Comparison of ENCODE assay signal across 1 cellular context in the genomic region with DNA sequence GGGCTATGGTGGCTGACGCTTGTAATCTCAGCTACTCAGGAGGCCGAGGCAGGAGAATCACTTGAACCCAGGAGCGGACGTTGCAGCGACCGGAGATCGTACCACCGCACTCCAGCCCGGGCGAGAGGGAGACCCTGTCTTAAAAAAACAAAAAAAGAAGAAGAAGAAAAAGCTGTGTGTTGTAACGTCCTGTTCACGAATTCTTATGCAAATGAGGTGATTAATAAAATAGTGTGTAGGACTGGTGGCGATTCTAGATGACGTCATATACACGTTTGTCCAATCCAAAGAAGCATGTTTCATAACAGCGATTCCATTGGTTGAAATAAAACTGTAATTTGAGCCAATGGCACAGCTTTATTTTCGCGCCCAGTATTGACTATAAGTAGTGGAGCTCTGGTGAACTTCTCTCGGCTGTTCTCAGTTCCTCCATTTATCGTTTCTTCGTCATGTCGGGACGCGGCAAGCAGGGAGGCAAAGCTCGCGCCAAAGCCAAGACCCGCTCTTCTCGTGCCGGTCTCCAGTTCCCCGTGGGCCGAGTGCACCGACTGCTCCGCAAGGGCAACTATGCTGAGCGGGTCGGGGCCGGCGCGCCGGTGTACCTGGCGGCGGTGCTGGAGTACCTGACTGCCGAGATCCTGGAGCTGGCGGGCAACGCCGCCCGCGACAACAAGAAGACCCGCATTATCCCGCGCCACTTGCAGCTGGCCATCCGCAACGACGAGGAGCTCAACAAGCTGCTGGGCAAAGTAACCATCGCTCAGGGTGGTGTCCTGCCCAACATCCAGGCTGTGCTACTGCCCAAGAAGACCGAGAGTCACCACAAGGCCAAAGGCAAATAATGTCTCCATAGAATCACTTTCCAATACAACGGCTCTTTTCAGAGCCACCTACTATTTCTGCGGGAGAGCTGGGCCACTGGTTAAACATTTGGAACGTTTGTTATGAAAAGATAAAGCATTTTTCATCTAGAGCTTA.
TF ChIP-seq lines count a peak whose summit lies in the region.

No MANE protein-coding gene starts in this region.

TF ChIP-seq in SK-N-SH, 30 proteins besides CTCF, POLR2A, EP300 and RAD21 (continued from another document):
- TF ChIP-seq CHD2 (IDR thresholded peaks at IDR 0.05; ENCODE audit: low read length, partially characterized antibody) (peak; percentile 40), GABPA (IDR thresholded peaks at IDR 0.05; ENCODE audit: low read depth) (no peak), TAF1 (IDR thresholded peaks at IDR 0.05; ENCODE audit: borderline replicate concordance, low read depth, low read length) (peak; percentile 69; the same call in 1 of the 2 replicates), GATA2 (CRISPR knock-in tag; IDR thresholded peaks at IDR 0.05) (no peak), EZH2phosphoT487 (IDR thresholded peaks at IDR 0.05; ENCODE audit: borderline replicate concordance, low read depth) (no peak), POLR2AphosphoS5 (IDR thresholded peaks at IDR 0.05; ENCODE audit: low read depth, low read length) (peak; percentile 98), MEF2A (IDR thresholded peaks at IDR 0.05; ENCODE audit: borderline replicate concordance, low read depth) (no peak), RFX5 (IDR thresholded peaks at IDR 0.05; ENCODE audit: low read length) (peak; percentile 59; the same call in 1 of the 2 replicates), RCOR1 (IDR thresholded peaks at IDR 0.05; ENCODE audit: low read length) (0 out of 2 replicates have a peak, but pooled peaks have one; percentile 48), MXI1 (IDR thresholded peaks at IDR 0.05; ENCODE audit: low read depth, low read length) (peak; percentile 47; the same call in 1 of the 2 replicates), TEAD4 (IDR thresholded peaks at IDR 0.05; ENCODE audit: borderline replicate concordance, insufficient read depth) (no peak)
- TF ChIP-seq, protein P1, sequence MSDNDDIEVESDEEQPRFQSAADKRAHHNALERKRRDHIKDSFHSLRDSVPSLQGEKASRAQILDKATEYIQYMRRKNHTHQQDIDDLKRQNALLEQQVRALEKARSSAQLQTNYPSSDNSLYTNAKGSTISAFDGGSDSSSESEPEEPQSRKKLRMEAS (IDR thresholded peaks at IDR 0.05; ENCODE audit: low read depth): no peak
- TF ChIP-seq, protein P2, sequence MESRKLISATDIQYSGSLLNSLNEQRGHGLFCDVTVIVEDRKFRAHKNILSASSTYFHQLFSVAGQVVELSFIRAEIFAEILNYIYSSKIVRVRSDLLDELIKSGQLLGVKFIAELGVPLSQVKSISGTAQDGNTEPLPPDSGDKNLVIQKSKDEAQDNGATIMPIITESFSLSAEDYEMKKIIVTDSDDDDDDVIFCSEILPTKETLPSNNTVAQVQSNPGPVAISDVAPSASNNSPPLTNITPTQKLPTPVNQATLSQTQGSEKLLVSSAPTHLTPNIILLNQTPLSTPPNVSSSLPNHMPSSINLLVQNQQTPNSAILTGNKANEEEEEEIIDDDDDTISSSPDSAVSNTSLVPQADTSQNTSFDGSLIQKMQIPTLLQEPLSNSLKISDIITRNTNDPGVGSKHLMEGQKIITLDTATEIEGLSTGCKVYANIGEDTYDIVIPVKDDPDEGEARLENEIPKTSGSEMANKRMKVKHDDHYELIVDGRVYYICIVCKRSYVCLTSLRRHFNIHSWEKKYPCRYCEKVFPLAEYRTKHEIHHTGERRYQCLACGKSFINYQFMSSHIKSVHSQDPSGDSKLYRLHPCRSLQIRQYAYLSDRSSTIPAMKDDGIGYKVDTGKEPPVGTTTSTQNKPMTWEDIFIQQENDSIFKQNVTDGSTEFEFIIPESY (IDR thresholded peaks at IDR 0.05; ENCODE audit: borderline replicate concordance, low read depth): peak; percentile 90
- TF ChIP-seq, protein P3, sequence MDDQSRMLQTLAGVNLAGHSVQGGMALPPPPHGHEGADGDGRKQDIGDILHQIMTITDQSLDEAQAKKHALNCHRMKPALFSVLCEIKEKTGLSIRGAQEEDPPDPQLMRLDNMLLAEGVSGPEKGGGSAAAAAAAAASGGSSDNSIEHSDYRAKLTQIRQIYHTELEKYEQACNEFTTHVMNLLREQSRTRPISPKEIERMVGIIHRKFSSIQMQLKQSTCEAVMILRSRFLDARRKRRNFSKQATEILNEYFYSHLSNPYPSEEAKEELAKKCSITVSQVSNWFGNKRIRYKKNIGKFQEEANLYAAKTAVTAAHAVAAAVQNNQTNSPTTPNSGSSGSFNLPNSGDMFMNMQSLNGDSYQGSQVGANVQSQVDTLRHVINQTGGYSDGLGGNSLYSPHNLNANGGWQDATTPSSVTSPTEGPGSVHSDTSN (IDR thresholded peaks at IDR 0.05): no peak
- TF ChIP-seq, protein P4, sequence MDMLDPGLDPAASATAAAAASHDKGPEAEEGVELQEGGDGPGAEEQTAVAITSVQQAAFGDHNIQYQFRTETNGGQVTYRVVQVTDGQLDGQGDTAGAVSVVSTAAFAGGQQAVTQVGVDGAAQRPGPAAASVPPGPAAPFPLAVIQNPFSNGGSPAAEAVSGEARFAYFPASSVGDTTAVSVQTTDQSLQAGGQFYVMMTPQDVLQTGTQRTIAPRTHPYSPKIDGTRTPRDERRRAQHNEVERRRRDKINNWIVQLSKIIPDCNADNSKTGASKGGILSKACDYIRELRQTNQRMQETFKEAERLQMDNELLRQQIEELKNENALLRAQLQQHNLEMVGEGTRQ (IDR thresholded peaks at IDR 0.05; ENCODE audit: borderline replicate concordance, low read depth, low read length): no peak
- TF ChIP-seq, protein P5, sequence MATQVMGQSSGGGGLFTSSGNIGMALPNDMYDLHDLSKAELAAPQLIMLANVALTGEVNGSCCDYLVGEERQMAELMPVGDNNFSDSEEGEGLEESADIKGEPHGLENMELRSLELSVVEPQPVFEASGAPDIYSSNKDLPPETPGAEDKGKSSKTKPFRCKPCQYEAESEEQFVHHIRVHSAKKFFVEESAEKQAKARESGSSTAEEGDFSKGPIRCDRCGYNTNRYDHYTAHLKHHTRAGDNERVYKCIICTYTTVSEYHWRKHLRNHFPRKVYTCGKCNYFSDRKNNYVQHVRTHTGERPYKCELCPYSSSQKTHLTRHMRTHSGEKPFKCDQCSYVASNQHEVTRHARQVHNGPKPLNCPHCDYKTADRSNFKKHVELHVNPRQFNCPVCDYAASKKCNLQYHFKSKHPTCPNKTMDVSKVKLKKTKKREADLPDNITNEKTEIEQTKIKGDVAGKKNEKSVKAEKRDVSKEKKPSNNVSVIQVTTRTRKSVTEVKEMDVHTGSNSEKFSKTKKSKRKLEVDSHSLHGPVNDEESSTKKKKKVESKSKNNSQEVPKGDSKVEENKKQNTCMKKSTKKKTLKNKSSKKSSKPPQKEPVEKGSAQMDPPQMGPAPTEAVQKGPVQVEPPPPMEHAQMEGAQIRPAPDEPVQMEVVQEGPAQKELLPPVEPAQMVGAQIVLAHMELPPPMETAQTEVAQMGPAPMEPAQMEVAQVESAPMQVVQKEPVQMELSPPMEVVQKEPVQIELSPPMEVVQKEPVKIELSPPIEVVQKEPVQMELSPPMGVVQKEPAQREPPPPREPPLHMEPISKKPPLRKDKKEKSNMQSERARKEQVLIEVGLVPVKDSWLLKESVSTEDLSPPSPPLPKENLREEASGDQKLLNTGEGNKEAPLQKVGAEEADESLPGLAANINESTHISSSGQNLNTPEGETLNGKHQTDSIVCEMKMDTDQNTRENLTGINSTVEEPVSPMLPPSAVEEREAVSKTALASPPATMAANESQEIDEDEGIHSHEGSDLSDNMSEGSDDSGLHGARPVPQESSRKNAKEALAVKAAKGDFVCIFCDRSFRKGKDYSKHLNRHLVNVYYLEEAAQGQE (IDR thresholded peaks at IDR 0.05; ENCODE audit: low read depth, low read length): no peak
